35 cellular contexts compared by ENCODE assay signal in the genomic region with DNA sequence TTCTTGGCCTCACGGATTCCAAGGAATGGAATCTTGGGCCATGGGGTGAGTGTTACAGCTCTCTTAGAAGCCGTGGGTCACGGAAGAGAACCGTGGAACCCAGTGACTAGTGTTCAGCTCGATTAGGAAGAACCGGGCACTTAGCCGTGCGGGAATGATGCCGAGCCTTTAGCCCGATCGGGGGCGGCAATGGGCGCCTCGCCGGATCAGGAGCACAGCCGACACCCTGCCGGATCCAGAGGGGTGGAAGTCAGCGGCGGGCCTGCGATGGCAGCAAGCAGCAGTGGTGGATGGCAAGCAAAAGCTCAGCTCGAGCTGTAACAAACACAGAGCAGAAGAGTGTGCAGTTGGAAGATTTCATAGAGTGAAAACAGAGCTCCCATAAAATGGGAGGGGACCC. TPM values are rescaled to one million over a fixed set of nuclear protein-coding genes. Genes with fewer than 3 reads are reported as not detected.
"Had no signal": no experiment of that assay in that cellular context is flagged by ENCODE, and none has a peak within 500 bp of the region (broad histone marks: within the 10 kb centered on the region; RNA-seq: fewer than 3 reads in every experiment).

No MANE protein-coding gene starts in this region.

- H3K27ac ChIP-seq: coronary artery, esophagus muscularis mucosa, foreskin keratinocyte, gastroesophageal sphincter, heart right ventricle, neural progenitor cell, ovary, psoas muscle, sigmoid colon, testis, tibial artery had no signal

- H3K9me3 Mint-ChIP-seq: memory B cell; natural killer cell treated with Interleukin-12 subunit alpha and Interleukin-12 subunit beta and Interleukin-15 and Interleukin-18, amount 100 ng/mL, for 72 hours had no signal

- H3K4me1 Mint-ChIP-seq: memory B cell; naive B cell; stimulated activated memory B cell treated with anti-CD40 and anti-IgM and Interleukin-4, amounts not matched to agents 10 μg/mL and 1 μg/mL and 100 μg/mL, for 72 hours had no signal

- H3K27ac Mint-ChIP-seq: memory B cell; naive B cell; natural killer cell treated with Interleukin-12 subunit alpha and Interleukin-12 subunit beta and Interleukin-15 and Interleukin-18, amount 100 ng/mL, for 72 hours; neural progenitor cell; stimulated activated memory B cell treated with anti-CD40 and anti-IgM and Interleukin-4, amounts not matched to agents 10 μg/mL and 1 μg/mL and 100 μg/mL, for 72 hours had no signal

- FAIRE-seq: endothelial cell of umbilical vein, islet of Langerhans, urothelium cell line had no signal

- H2AFZ ChIP-seq: neural progenitor cell had no signal

- H3K27me3 ChIP-seq: esophagus muscularis mucosa, foreskin keratinocyte, gastroesophageal sphincter, heart right ventricle, neural progenitor cell, ovary, sigmoid colon, spleen, testis, tibial artery, upper lobe of left lung had no signal

- H3K4me3 ChIP-seq: coronary artery, esophagus muscularis mucosa, gastroesophageal sphincter, heart right ventricle, lung, mucosa of descending colon, neural progenitor cell, ovary, psoas muscle, sigmoid colon, spleen, testis, tibial artery, upper lobe of left lung had no signal

- H3K9me3 ChIP-seq: esophagus muscularis mucosa, gastroesophageal sphincter, mucosa of descending colon, ovary, psoas muscle, sigmoid colon, testis, tibial artery, upper lobe of left lung had no signal

- DNase-seq: dermis blood vessel endothelial cell; effector memory CD4-positive, alpha-beta T cell; foreskin keratinocyte; glutamatergic neuron; heart right ventricle; hippocampal formation; kidney glomerular epithelial cell; left colon; left ventricle myocardium superior; mucosa of descending colon; naive B cell; occipital lobe; psoas muscle; right cardiac atrium; sigmoid colon; spleen; stimulated activated CD4-positive, alpha-beta T cell treated with anti-CD3 and anti-CD28 coated beads, Interleukin-4, amount 100 ng/mL, for 4 hours; stimulated activated naive CD8-positive, alpha-beta T cell treated with anti-CD3 and anti-CD28 coated beads, Interleukin-15, Interleukin-2, amounts not matched to agents 100 U/mL and 50 U/mL, for 24 hours; substantia nigra; testis; tibial artery had no signal

- H3K4me1 ChIP-seq: esophagus muscularis mucosa, gastroesophageal sphincter, psoas muscle, sigmoid colon, testis, tibial artery, upper lobe of left lung had no signal

- H3K9ac ChIP-seq: neural progenitor cell had no signal

- H3K4me3 Mint-ChIP-seq: memory B cell; mesothelial cell of epicardium; natural killer cell treated with Interleukin-12 subunit alpha and Interleukin-12 subunit beta and Interleukin-15 and Interleukin-18, amount 100 ng/mL, for 72 hours; neural progenitor cell; stimulated activated memory B cell treated with anti-CD40 and anti-IgM and Interleukin-4, amounts not matched to agents 10 μg/mL and 1 μg/mL and 100 μg/mL, for 72 hours had no signal

- H3K4me2 ChIP-seq: neural progenitor cell had no signal

- H3K36me3 Mint-ChIP-seq: memory B cell; natural killer cell treated with Interleukin-12 subunit alpha and Interleukin-12 subunit beta and Interleukin-15 and Interleukin-18, amount 100 ng/mL, for 72 hours; neural progenitor cell had no signal

- H3K36me3 ChIP-seq: esophagus muscularis mucosa, gastroesophageal sphincter, heart right ventricle, neural progenitor cell, ovary, sigmoid colon, spleen, tibial artery, upper lobe of left lung had no signal

RNA-seq across cellular contexts. Expression of a gene that starts 45.1 kb away (rescaled TPM):
- total RNA-seq: natural killer cell treated with Interleukin-12 subunit alpha and Interleukin-12 subunit beta and Interleukin-15 and Interleukin-18, amount 100 ng/mL, for 72 hours had no signal
